In genomic region chr2:64202206-64202864, GRCh38 we compare ENCODE assay signal across 1 cellular context.
TF ChIP-seq lines count a peak whose summit lies in the region.

No MANE protein-coding gene starts in this region.

TF ChIP-seq in HCT116, 20 proteins besides CTCF, POLR2A, EP300 and RAD21 (continued from another document):
- TF ChIP-seq ZFX (IDR thresholded peaks at IDR 0.05) (no peak), JUND (IDR thresholded peaks at IDR 0.05) (no peak), ZBTB33 (IDR thresholded peaks at IDR 0.05; ENCODE audit: extremely low read depth, insufficient replicate concordance, low read length) (no peak), SIN3A (IDR thresholded peaks at IDR 0.05; ENCODE audit: low read depth) (no peak), EGR1 (IDR thresholded peaks at IDR 0.05; ENCODE audit: low read depth) (no peak), TCF7L2 (IDR thresholded peaks at IDR 0.05; ENCODE audit: borderline replicate concordance, extremely low read depth, insufficient read depth, insufficient read length) (no peak)
